15 cellular contexts compared by ENCODE assay signal in genomic region chr19:32630338-32630737, GRCh38. TPM values are rescaled to one million over a fixed set of nuclear protein-coding genes. Genes with fewer than 3 reads are reported as not detected.
"Had no signal": no experiment of that assay in that cellular context is flagged by ENCODE, and none has a peak within 500 bp of the region (broad histone marks: within the 10 kb centered on the region; RNA-seq: fewer than 3 reads in every experiment).

No MANE protein-coding gene starts in this region.

- H3K4me1 ChIP-seq: lower lobe of right lung, upper lobe of left lung had no signal

- H3K9me3 Mint-ChIP-seq: activated B cell treated with CpG ODN at 0.5 μM for 24 hours; activated CD4-positive, alpha-beta memory T cell treated with anti-CD3 and anti-CD28 coated beads, Interleukin-2, amount 10 ng/mL, durations not matched to agents 7 days and 5 days; dendritic cell treated with granulocyte-macrophage colony-stimulating factor and Interleukin-4, amounts not matched to agents 40 ng/mL and 50 ng/mL, for 4 days; effector memory CD8-positive, alpha-beta T cell; nephron progenitor cell; stimulated activated naive B cell treated with anti-CD40 and anti-IgM and Interleukin-4, amounts not matched to agents 10 μg/mL and 1 μg/mL and 100 μg/mL, for 72 hours had no signal

- H3K4me1 Mint-ChIP-seq: activated B cell treated with CpG ODN at 0.5 μM for 24 hours; activated CD4-positive, alpha-beta memory T cell treated with anti-CD3 and anti-CD28 coated beads, Interleukin-2, amount 10 ng/mL, durations not matched to agents 7 days and 5 days; activated CD8-positive, alpha-beta memory T cell treated with anti-CD3 and anti-CD28 coated beads, Interleukin-2, amount 10 ng/mL, durations not matched to agents 7 days and 5 days; nephron progenitor cell; stimulated activated naive B cell treated with anti-CD40 and anti-IgM and Interleukin-4, amounts not matched to agents 10 μg/mL and 1 μg/mL and 100 μg/mL, for 72 hours had no signal

- DNase-seq: activated B cell treated with CpG ODN at 0.5 μM for 24 hours; activated CD4-positive, alpha-beta memory T cell treated with anti-CD3 and anti-CD28 coated beads, Interleukin-2, amount 10 ng/mL, durations not matched to agents 7 days and 5 days; activated CD4-positive, alpha-beta T cell treated with anti-CD3 and anti-CD28 coated beads for 4 hours; activated CD8-positive, alpha-beta memory T cell treated with anti-CD3 and anti-CD28 coated beads, Interleukin-2, amount 10 ng/mL, durations not matched to agents 7 days and 5 days; amniotic stem cell; effector memory CD8-positive, alpha-beta T cell; lower lobe of right lung; nephron progenitor cell; occipital lobe; stimulated activated naive B cell treated with anti-CD40 and anti-IgM and Interleukin-4, amounts not matched to agents 10 μg/mL and 1 μg/mL and 100 μg/mL, for 72 hours had no signal

- H3K27me3 Mint-ChIP-seq: activated B cell treated with CpG ODN at 0.5 μM for 24 hours; activated CD4-positive, alpha-beta memory T cell treated with anti-CD3 and anti-CD28 coated beads, Interleukin-2, amount 10 ng/mL, durations not matched to agents 7 days and 5 days; activated CD8-positive, alpha-beta memory T cell treated with anti-CD3 and anti-CD28 coated beads, Interleukin-2, amount 10 ng/mL, durations not matched to agents 7 days and 5 days; activated naive CD8-positive, alpha-beta T cell; dendritic cell treated with granulocyte-macrophage colony-stimulating factor and Interleukin-4, amounts not matched to agents 40 ng/mL and 50 ng/mL, for 4 days; effector memory CD8-positive, alpha-beta T cell; stimulated activated naive B cell treated with anti-CD40 and anti-IgM and Interleukin-4, amounts not matched to agents 10 μg/mL and 1 μg/mL and 100 μg/mL, for 72 hours had no signal

- H3K27ac ChIP-seq: cardiac muscle cell, lower lobe of right lung, thoracic aorta, upper lobe of left lung had no signal

- H3K36me3 ChIP-seq: cardiac muscle cell had no signal

- H3K9me3 ChIP-seq: lower lobe of right lung, thoracic aorta, upper lobe of left lung had no signal

- H3K4me3 Mint-ChIP-seq: activated B cell treated with CpG ODN at 0.5 μM for 24 hours; activated CD4-positive, alpha-beta memory T cell treated with anti-CD3 and anti-CD28 coated beads, Interleukin-2, amount 10 ng/mL, durations not matched to agents 7 days and 5 days; activated CD8-positive, alpha-beta memory T cell treated with anti-CD3 and anti-CD28 coated beads, Interleukin-2, amount 10 ng/mL, durations not matched to agents 7 days and 5 days; activated naive CD8-positive, alpha-beta T cell; dendritic cell treated with granulocyte-macrophage colony-stimulating factor and Interleukin-4, amounts not matched to agents 40 ng/mL and 50 ng/mL, for 4 days; effector memory CD8-positive, alpha-beta T cell; nephron progenitor cell; stimulated activated naive B cell treated with anti-CD40 and anti-IgM and Interleukin-4, amounts not matched to agents 10 μg/mL and 1 μg/mL and 100 μg/mL, for 72 hours had no signal

- ATAC-seq: activated CD8-positive, alpha-beta memory T cell treated with anti-CD3 and anti-CD28 coated beads, Interleukin-2, amount 10 ng/mL, durations not matched to agents 7 days and 5 days; effector memory CD8-positive, alpha-beta T cell; lower lobe of right lung had no signal

- H3K27ac Mint-ChIP-seq: activated B cell treated with CpG ODN at 0.5 μM for 24 hours; activated CD4-positive, alpha-beta memory T cell treated with anti-CD3 and anti-CD28 coated beads, Interleukin-2, amount 10 ng/mL, durations not matched to agents 7 days and 5 days; activated CD8-positive, alpha-beta memory T cell treated with anti-CD3 and anti-CD28 coated beads, Interleukin-2, amount 10 ng/mL, durations not matched to agents 7 days and 5 days; activated naive CD8-positive, alpha-beta T cell; dendritic cell treated with granulocyte-macrophage colony-stimulating factor and Interleukin-4, amounts not matched to agents 40 ng/mL and 50 ng/mL, for 4 days; effector memory CD8-positive, alpha-beta T cell; nephron progenitor cell; stimulated activated naive B cell treated with anti-CD40 and anti-IgM and Interleukin-4, amounts not matched to agents 10 μg/mL and 1 μg/mL and 100 μg/mL, for 72 hours had no signal

- H3K4me3 ChIP-seq: cardiac muscle cell, lower lobe of right lung, thoracic aorta, upper lobe of left lung had no signal

- H3K27me3 ChIP-seq: cardiac muscle cell, upper lobe of left lung had no signal

RNA-seq across cellular contexts. Expression of gene RGS9BP, which starts 45.3 kb away (rescaled TPM):
- total RNA-seq: activated B cell treated with CpG ODN at 0.5 μM for 24 hours had no signal
- polyA plus RNA-seq: cardiac muscle cell had no signal
